In the genomic region with DNA sequence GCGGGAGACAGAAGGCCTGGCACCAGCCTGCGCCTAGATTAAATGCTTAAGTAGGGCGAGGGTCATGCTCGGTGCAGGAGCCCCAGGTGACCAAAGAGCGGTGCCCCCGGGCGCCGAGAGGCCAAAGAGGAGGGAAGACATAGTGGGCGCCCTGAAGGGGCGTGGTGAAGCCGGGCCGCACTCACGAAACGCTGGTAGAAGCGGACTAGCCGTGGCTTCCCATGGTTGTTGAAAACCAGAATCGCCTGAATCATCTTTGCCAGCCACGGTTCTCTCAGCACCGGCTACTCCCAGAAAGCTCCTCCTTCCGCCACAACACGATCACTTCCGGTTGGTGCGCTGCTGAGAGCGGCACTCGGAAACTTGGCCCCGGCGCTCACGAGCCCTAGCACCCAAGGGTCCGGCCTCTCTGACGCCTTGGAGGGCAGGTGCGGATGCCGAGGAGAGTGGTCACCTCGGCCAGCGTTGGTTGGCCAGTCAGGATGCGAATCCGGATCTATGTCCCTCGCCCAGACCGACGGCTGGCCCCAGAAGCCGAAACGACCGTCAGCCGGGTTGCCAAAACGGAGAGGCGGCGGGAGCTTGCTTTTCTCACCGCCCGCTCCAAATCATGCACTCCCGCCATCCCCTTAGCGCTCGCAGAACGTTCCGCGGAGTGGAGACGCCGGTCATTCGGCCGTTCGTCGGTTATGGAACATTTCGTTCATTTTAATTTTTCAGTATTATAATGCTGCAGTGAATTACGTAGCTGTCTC, we compare ENCODE assay signal across 1 cellular context.
TF ChIP-seq lines count a peak whose summit lies in the region.

Gene AP3S2, minus strand, starts transcription at position 299 of the 755 bp plus-strand sequence. Its CDS starts 45 bp downstream, at position 254.

TF ChIP-seq in HepG2, 621 proteins besides CTCF, POLR2A, EP300 and RAD21 (continued from another document and continues in another):
- TF ChIP-seq, protein P1, sequence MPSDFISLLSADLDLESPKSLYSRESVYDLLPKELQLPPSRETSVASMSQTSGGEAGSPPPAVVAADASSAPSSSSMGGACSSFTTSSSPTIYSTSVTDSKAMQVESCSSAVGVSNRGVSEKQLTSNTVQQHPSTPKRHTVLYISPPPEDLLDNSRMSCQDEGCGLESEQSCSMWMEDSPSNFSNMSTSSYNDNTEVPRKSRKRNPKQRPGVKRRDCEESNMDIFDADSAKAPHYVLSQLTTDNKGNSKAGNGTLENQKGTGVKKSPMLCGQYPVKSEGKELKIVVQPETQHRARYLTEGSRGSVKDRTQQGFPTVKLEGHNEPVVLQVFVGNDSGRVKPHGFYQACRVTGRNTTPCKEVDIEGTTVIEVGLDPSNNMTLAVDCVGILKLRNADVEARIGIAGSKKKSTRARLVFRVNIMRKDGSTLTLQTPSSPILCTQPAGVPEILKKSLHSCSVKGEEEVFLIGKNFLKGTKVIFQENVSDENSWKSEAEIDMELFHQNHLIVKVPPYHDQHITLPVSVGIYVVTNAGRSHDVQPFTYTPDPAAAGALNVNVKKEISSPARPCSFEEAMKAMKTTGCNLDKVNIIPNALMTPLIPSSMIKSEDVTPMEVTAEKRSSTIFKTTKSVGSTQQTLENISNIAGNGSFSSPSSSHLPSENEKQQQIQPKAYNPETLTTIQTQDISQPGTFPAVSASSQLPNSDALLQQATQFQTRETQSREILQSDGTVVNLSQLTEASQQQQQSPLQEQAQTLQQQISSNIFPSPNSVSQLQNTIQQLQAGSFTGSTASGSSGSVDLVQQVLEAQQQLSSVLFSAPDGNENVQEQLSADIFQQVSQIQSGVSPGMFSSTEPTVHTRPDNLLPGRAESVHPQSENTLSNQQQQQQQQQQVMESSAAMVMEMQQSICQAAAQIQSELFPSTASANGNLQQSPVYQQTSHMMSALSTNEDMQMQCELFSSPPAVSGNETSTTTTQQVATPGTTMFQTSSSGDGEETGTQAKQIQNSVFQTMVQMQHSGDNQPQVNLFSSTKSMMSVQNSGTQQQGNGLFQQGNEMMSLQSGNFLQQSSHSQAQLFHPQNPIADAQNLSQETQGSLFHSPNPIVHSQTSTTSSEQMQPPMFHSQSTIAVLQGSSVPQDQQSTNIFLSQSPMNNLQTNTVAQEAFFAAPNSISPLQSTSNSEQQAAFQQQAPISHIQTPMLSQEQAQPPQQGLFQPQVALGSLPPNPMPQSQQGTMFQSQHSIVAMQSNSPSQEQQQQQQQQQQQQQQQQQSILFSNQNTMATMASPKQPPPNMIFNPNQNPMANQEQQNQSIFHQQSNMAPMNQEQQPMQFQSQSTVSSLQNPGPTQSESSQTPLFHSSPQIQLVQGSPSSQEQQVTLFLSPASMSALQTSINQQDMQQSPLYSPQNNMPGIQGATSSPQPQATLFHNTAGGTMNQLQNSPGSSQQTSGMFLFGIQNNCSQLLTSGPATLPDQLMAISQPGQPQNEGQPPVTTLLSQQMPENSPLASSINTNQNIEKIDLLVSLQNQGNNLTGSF (CRISPR knock-in tag; IDR thresholded peaks at IDR 0.05), result 0 out of 2 replicates have a peak, but pooled peaks have one; percentile 31
- TF ChIP-seq JUN (CRISPR knock-in tag; IDR thresholded peaks at IDR 0.05) (0 out of 2 replicates have a peak, but pooled peaks have one; percentile 74), MAF1 (CRISPR knock-in tag; IDR thresholded peaks at IDR 0.05; ENCODE audit: borderline replicate concordance) (peak; percentile 72; the same call in 1 of the 2 replicates), ZNF431 (CRISPR knock-in tag; IDR thresholded peaks at IDR 0.05; ENCODE audit: borderline replicate concordance, low read depth) (no peak), PAF1 (CRISPR knock-in tag; IDR thresholded peaks at IDR 0.05) (no peak), NFIC (IDR thresholded peaks at IDR 0.05; ENCODE audit: low read length) (no peak), GLI4 (CRISPR knock-in tag; IDR thresholded peaks at IDR 0.05; ENCODE audit: borderline replicate concordance) (0 out of 2 replicates have a peak, but pooled peaks have one; percentile 34), SAP130 (CRISPR knock-in tag; IDR thresholded peaks at IDR 0.05; ENCODE audit: low read depth) (peak; percentile 97), NFIB (CRISPR knock-in tag; IDR thresholded peaks at IDR 0.05; ENCODE audit: borderline replicate concordance) (no peak), ZFYVE20 (CRISPR knock-in tag; IDR thresholded peaks at IDR 0.05; ENCODE audit: borderline replicate concordance, low read depth) (peak; percentile 21; the same call in 1 of the 2 replicates), NCOA2 (CRISPR knock-in tag; IDR thresholded peaks at IDR 0.05) (peak; percentile 74), ATRX (CRISPR knock-in tag; IDR thresholded peaks at IDR 0.05; ENCODE audit: borderline replicate concordance) (no peak), ZNF484 (CRISPR knock-in tag; IDR thresholded peaks at IDR 0.05; ENCODE audit: borderline replicate concordance, low read depth) (no peak), ZFP36L1 (CRISPR knock-in tag; IDR thresholded peaks at IDR 0.05) (peak; percentile 55; the same call in 1 of the 2 replicates), SKI (IDR thresholded peaks at IDR 0.05; ENCODE audit: partially characterized antibody) (peak; percentile 65), MAFF (IDR thresholded peaks at IDR 0.05; ENCODE audit: low read depth, low read length) (no peak), NRL (CRISPR knock-in tag; IDR thresholded peaks at IDR 0.05; ENCODE audit: borderline replicate concordance) (peak; percentile 84; the same call in 1 of the 2 replicates), ZFP82 (CRISPR knock-in tag; IDR thresholded peaks at IDR 0.05; ENCODE audit: borderline replicate concordance) (no peak), ZNF12 (CRISPR knock-in tag; IDR thresholded peaks at IDR 0.05) (peak; percentile 23; the same call in 1 of the 2 replicates), ATF1 (CRISPR knock-in tag; IDR thresholded peaks at IDR 0.05) (peak; percentile 75), MTF2 (CRISPR knock-in tag; IDR thresholded peaks at IDR 0.05; ENCODE audit: borderline replicate concordance) (no peak; the same call in 1 of the 2 replicates), ZKSCAN8 (CRISPR knock-in tag; IDR thresholded peaks at IDR 0.05; ENCODE audit: borderline replicate concordance) (peak; percentile 79; the same call in 1 of the 2 replicates), ZNF282 (IDR thresholded peaks at IDR 0.05; ENCODE audit: partially characterized antibody) (no peak), ZNF205 (CRISPR knock-in tag; IDR thresholded peaks at IDR 0.05) (peak; percentile 96), GFI1 (CRISPR knock-in tag; IDR thresholded peaks at IDR 0.05; ENCODE audit: borderline replicate concordance) (peak; percentile 85), ZBTB20 (CRISPR knock-in tag; IDR thresholded peaks at IDR 0.05; ENCODE audit: borderline replicate concordance, low read depth) (peak; percentile 92; the same call in 1 of the 2 replicates)
- TF ChIP-seq, protein P2, sequence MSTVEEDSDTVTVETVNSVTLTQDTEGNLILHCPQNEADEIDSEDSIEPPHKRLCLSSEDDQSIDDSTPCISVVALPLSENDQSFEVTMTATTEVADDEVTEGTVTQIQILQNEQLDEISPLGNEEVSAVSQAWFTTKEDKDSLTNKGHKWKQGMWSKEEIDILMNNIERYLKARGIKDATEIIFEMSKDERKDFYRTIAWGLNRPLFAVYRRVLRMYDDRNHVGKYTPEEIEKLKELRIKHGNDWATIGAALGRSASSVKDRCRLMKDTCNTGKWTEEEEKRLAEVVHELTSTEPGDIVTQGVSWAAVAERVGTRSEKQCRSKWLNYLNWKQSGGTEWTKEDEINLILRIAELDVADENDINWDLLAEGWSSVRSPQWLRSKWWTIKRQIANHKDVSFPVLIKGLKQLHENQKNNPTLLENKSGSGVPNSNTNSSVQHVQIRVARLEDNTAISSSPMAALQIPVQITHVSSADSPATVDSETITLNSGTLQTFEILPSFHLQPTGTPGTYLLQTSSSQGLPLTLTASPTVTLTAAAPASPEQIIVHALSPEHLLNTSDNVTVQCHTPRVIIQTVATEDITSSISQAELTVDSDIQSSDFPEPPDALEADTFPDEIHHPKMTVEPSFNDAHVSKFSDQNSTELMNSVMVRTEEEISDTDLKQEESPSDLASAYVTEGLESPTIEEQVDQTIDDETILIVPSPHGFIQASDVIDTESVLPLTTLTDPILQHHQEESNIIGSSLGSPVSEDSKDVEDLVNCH (CRISPR knock-in tag; IDR thresholded peaks at IDR 0.05), result no peak
- TF ChIP-seq, protein P3, sequence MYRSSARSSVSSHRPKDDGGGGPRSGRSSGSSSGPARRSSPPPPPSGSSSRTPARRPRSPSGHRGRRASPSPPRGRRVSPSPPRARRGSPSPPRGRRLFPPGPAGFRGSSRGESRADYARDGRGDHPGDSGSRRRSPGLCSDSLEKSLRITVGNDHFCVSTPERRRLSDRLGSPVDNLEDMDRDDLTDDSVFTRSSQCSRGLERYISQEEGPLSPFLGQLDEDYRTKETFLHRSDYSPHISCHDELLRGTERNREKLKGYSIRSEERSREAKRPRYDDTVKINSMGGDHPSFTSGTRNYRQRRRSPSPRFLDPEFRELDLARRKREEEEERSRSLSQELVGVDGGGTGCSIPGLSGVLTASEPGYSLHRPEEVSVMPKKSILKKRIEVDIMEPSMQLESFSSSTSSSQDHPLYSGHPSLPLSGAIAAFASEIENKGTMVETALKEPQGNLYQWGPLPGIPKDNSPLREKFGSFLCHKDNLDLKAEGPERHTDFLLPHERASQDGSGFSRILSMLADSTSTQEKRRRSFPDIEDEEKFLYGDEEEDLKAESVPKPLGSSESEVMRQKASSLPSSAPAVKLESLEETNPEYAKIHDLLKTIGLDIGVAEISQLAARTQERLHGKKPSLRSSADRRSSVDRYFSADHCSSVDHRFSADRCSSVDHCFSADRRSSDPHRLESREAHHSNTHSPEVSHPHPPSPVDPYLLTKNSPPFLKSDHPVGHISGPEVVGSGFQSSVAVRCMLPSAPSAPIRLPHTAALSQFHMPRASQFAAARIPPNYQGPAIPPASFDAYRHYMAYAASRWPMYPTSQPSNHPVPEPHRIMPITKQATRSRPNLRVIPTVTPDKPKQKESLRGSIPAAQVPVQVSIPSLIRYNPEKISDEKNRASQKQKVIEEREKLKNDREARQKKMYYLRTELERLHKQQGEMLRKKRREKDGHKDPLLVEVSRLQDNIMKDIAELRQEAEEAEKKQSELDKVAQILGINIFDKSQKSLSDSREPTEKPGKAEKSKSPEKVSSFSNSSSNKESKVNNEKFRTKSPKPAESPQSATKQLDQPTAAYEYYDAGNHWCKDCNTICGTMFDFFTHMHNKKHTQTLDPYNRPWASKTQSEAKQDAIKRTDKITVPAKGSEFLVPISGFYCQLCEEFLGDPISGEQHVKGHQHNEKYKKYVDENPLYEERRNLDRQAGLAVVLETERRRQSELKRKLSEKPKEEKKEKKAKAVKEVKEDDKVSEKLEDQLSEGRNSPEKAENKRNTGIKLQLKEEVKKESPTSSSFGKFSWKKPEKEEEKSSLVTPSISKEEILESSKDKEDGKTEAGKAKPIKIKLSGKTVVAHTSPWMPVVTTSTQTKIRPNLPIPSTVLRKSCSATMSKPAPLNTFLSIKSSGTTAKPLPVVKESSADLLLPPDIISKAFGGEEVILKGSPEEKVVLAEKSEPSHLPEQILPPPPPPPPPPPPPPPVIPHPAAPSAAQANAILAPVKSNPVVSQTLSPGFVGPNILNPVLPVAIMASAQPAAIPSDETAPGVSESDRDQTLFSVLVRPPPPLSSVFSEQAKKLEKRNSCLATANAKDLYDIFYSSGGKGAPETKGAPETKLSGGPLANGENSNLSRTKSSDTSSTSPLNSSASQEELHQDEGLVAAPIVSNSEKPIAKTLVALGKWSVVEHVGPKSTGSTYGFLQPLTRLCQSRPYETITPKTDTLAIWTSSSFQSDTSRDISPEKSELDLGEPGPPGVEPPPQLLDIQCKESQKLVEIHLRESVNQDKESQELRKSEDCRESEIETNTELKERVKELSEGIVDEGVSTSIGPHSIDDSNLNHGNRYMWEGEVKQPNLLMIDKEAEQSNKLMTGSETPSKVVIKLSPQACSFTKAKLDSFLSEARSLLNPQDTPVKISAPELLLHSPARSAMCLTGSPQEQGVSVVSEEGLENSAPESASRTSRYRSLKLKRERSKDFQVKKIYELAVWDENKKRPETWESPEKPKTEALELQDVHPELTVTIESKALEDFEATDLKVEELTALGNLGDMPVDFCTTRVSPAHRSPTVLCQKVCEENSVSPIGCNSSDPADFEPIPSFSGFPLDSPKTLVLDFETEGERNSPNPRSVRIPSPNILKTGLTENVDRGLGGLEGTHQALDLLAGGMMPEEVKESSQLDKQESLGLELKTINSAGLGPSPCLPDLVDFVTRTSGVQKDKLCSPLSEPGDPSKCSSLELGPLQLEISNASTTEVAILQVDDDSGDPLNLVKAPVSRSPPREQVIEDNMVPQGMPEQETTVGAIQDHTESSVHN (CRISPR knock-in tag; IDR thresholded peaks at IDR 0.05), result no peak; the same call in 1 of the 2 replicates
- TF ChIP-seq, protein P4, sequence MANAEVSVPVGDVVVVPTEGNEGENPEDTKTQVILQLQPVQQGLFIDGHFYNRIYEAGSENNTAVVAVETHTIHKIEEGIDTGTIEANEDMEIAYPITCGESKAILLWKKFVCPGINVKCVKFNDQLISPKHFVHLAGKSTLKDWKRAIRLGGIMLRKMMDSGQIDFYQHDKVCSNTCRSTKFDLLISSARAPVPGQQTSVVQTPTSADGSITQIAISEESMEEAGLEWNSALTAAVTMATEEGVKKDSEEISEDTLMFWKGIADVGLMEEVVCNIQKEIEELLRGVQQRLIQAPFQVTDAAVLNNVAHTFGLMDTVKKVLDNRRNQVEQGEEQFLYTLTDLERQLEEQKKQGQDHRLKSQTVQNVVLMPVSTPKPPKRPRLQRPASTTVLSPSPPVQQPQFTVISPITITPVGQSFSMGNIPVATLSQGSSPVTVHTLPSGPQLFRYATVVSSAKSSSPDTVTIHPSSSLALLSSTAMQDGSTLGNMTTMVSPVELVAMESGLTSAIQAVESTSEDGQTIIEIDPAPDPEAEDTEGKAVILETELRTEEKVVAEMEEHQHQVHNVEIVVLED (CRISPR knock-in tag; IDR thresholded peaks at IDR 0.05; ENCODE audit: borderline replicate concordance), result peak; percentile 79
- TF ChIP-seq, protein P5, sequence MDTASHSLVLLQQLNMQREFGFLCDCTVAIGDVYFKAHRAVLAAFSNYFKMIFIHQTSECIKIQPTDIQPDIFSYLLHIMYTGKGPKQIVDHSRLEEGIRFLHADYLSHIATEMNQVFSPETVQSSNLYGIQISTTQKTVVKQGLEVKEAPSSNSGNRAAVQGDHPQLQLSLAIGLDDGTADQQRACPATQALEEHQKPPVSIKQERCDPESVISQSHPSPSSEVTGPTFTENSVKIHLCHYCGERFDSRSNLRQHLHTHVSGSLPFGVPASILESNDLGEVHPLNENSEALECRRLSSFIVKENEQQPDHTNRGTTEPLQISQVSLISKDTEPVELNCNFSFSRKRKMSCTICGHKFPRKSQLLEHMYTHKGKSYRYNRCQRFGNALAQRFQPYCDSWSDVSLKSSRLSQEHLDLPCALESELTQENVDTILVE (CRISPR knock-in tag; IDR thresholded peaks at IDR 0.05), result peak; percentile 98
- TF ChIP-seq, protein P6, sequence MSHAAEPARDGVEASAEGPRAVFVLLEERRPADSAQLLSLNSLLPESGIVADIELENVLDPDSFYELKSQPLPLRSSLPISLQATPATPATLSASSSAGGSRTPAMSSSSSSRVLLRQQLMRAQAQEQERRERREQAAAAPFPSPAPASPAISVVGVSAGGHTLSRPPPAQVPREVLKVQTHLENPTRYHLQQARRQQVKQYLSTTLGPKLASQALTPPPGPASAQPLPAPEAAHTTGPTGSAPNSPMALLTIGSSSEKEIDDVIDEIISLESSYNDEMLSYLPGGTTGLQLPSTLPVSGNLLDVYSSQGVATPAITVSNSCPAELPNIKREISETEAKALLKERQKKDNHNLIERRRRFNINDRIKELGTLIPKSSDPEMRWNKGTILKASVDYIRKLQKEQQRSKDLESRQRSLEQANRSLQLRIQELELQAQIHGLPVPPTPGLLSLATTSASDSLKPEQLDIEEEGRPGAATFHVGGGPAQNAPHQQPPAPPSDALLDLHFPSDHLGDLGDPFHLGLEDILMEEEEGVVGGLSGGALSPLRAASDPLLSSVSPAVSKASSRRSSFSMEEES (CRISPR knock-in tag; IDR thresholded peaks at IDR 0.05), result peak; percentile 85
